8 cellular contexts compared by ENCODE assay signal in the genomic region with DNA sequence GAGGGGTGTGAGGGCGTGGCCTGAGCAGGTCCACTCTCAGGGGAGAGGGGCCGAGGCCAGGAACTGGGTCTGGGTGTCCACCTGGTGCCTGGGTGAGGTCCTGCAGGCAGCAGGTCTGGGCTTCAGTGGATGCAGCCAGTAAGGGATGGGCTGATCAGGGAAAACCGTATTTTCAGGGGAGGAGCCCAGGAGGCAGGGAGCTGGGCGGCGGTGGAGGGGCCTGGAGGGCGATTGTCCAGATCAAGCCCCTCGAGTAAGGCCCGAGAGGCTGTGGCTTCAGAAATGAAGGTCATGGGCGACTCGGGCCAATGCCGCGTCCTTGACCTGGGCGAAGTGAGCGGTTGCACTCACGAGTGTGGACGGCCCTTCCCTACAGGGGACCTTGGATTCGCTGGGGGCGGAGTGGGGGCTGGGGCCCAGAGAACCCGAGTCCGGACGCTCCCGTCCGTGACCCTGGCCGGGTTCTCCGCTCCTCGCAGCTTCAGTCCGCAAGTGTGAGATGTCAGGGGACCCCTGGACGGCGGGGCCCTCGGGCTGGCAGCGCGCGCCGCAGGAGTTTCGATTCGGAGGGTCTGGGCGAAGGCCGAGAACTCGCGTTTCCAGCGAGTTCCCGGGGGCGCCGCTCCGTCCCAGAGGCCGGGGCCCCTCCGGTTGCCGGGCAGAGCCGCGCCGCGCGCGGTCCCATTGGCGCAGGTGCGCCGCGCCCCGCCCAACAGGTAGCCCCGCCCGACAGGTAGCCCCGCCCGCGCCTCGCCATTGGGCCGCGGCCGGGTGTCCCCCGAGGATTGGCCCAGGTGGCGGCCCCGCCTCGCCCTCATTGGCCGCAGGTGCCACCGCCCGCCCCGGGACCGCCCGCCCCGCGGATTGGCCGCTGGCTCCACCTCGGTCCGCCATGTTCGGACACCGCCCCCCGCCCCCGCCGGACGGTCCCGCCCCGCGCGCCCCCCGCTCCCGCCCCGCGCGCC. TPM values are rescaled to one million over a fixed set of nuclear protein-coding genes. Genes with fewer than 3 reads are reported as not detected.
A peak's percentile ranks its signal among the peaks of the same experiment; 100 is the strongest.
DNase-seq lines count a peak whose midpoint lies in the region; ATAC-seq and TF ChIP-seq lines count a peak whose summit lies in the region.

Gene PRKCZ, plus strand, starts transcription at position 895 of the 965 bp plus-strand sequence. CDS start 220 bp downstream, outside the sequence.

- ATAC-seq in HG02759 (IDR thresholded peaks at IDR 0.05; ENCODE audit: unreplicated experiment) (peak; percentile 69), GM21447 (IDR thresholded peaks at IDR 0.05; ENCODE audit: unreplicated experiment) (no peak)
- ATAC-seq in naive thymus-derived CD4-positive, alpha-beta T cell, result peak; percentile 99
- peak; percentile 94 for ATAC-seq in stimulated activated naive CD8-positive, alpha-beta T cell treated with anti-CD3 and anti-CD28 coated beads, Interleukin-15, Interleukin-2, amounts not matched to agents 100 U/mL and 50 U/mL, for 24 hours

- no peaks in the 10 kb centered on the region for H3K9me3 ChIP-seq in naive thymus-derived CD4-positive, alpha-beta T cell (ENCODE audit: control insufficient read depth in 2 of 3, low read length in 3 of 3)

- no peaks in the 10 kb centered on the region for H3K27me3 ChIP-seq in naive thymus-derived CD4-positive, alpha-beta T cell (ENCODE audit: control insufficient read depth in 2 of 2, insufficient read depth in 2 of 2, low read length in 2 of 2)

- H3K36me3 ChIP-seq in naive thymus-derived CD4-positive, alpha-beta T cell (ENCODE audit: control insufficient read depth in 2 of 3, insufficient read depth in 3 of 3, low read length in 3 of 3), result no peaks in the 10 kb centered on the region

- peak within 1 kb of the TSS; percentile 77 for H3K4me3 ChIP-seq in epithelial cell of proximal tubule (ENCODE audit: low read depth, low read length)
- H3K4me3 ChIP-seq in naive thymus-derived CD4-positive, alpha-beta T cell (ENCODE audit: low read length), result peak within 1 kb of the TSS; percentile 73

- intact Hi-C loops in naive thymus-derived CD4-positive, alpha-beta T cell (cut with micrococcal nuclease), result loop anchor here (1.0 to 10.0 kb wide), 5 partner anchors 84 to 341 kb away; partner anchors contain the start of genes MORN1 (in 1 of the 2), RER1 (in 1 of the 2) and TMEM52 (in 1 of the 2)

- peak; percentile 48 for TF ChIP-seq CTCF in epithelial cell of proximal tubule (conservative IDR thresholded peaks at IDR 0.05; ENCODE audit: low read depth, low read length)

- no peaks in the 10 kb centered on the region for H3K9me3 Mint-ChIP-seq in naive thymus-derived CD4-positive, alpha-beta T cell

- H3K27ac Mint-ChIP-seq in naive thymus-derived CD4-positive, alpha-beta T cell, result peak within 1 kb of the TSS in 6 of 9 donors; percentile 5 to 82 (median 50)

- peaks cover 10 to 35% (median 22%) of the 10 kb centered on the region in 7 donors for H3K4me1 Mint-ChIP-seq in naive thymus-derived CD4-positive, alpha-beta T cell

- CTCF ChIA-PET in naive thymus-derived CD4-positive, alpha-beta T cell (lab: Charles Lee), result no interaction called here

- peaks cover 7 to 14% of the 10 kb centered on the region in 2 donors for H3K4me1 ChIP-seq in naive thymus-derived CD4-positive, alpha-beta T cell (ENCODE audit: control insufficient read depth in 2 of 2, insufficient read depth in 2 of 2, low read length in 2 of 2)

- POLR2A ChIA-PET in naive thymus-derived CD4-positive, alpha-beta T cell (lab: Charles Lee), result interaction anchor here (0.6 kb wide), 2 partner anchors 80 to 358 kb away, joined by 4 to 5 read pairs; no protein-coding TSS in a partner anchor

- H3K4me3 Mint-ChIP-seq in naive thymus-derived CD4-positive, alpha-beta T cell, result peak within 1 kb of the TSS; percentile 64 to 89 (median 80)

- peak within 1 kb of the TSS; percentile 70 for H3K27ac ChIP-seq in naive thymus-derived CD4-positive, alpha-beta T cell (ENCODE audit: low read depth, low read length)

- H3K36me3 Mint-ChIP-seq in naive thymus-derived CD4-positive, alpha-beta T cell, result no peaks in the 10 kb centered on the region

- peaks cover 0 to 45% (median 5%) of the 10 kb centered on the region in 5 donors for H3K27me3 Mint-ChIP-seq in naive thymus-derived CD4-positive, alpha-beta T cell

- DNase-seq in DMS153 (lab: John Stamatoyannopoulos, UW) (peak; percentile 95), NCI-H748 treated with DMSO at 0.1 percent for 48 hours (lab: John Stamatoyannopoulos, UW) (peak; percentile 81), epithelial cell of proximal tubule (ENCODE audit: low read depth) (no peak)
- peak; percentile 97 for DNase-seq in activated CD8-positive, alpha-beta memory T cell treated with anti-CD3 and anti-CD28 coated beads, Interleukin-2, amount 50 U/mL, for 48 hours
- peak; percentile 76 to 96 (median 92) for DNase-seq in naive thymus-derived CD4-positive, alpha-beta T cell
- peak; percentile 94 for DNase-seq in stimulated activated naive CD8-positive, alpha-beta T cell treated with anti-CD3 and anti-CD28 coated beads, Interleukin-15, Interleukin-2, amounts not matched to agents 100 U/mL and 50 U/mL, for 24 hours

RNA-seq across cellular contexts. Expression of gene PRKCZ, which starts in this region (rescaled TPM):
- 19.2 and 28.1 TPM in 2 replicates for total RNA-seq in epithelial cell of proximal tubule
- total RNA-seq in naive thymus-derived CD4-positive, alpha-beta T cell, result 10 to 100 TPM in 4 of 5 experiments, 1 to 10 TPM in 1; 3.6 to 29.6 (median 24.5) TPM
- polyA plus RNA-seq in naive thymus-derived CD4-positive, alpha-beta T cell, result 10 to 100 TPM in 1 of 2 donors, 1 to 10 TPM in 1; 7.1 to 12.7 TPM
